Comparison of ENCODE assay signal across 13 cellular contexts in the genomic region with DNA sequence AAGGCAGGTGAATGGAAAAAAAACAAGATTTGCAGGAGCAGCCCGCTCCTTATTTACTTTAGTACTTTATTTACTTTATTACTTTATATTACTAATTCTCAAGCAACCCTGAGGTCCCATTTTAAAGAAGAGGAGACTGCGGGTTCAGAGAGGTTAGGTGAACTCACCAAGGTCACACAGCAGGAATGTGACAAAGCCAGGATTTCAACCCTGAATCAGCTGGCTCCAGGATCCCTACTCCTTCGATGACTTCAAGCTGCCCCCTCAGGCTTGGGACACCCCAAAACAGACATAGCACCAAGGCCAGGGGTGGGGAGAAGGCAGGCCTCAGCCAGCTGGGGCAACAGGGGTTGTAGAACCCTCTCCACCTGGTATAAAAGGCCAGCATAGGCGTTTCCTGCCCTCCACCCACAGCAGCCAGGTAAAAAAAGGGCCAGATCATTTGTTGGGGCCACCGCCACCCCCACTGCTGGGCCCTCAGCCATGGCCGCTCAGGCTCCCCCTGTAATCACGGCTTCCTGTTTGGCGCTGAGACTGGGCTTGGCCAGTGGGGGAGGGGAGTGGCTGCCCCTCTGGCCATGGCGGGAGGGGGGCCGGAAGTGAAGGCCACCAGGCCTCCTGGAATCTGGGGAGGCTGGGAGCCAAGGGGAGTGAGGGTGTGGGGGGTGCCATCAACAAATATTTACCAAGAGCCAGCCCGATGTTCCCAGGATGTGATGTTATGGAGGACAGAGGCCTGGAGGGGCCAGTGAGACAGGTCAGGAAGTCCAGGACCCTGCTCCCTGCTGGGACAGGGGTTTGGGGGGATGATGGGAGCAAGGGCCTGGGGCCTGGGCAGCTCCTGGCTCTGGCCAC. TPM values are rescaled to one million over a fixed set of nuclear protein-coding genes. Genes with fewer than 3 reads are reported as not detected.
DNase-seq lines count a peak whose midpoint lies in the region; ATAC-seq and TF ChIP-seq lines count a peak whose summit lies in the region.
"Had no signal": no experiment of that assay in that cellular context is flagged by ENCODE, and none has a peak within 500 bp of the region (broad histone marks: within the 10 kb centered on the region; RNA-seq: fewer than 3 reads in every experiment).

No MANE protein-coding gene starts in this region.

- no peak overlapping the region for H3K9ac ChIP-seq in endodermal cell (ENCODE audit: extremely low read depth, low read length, poor library complexity, severe bottlenecking)

- no peak for TF ChIP-seq CTCF in Peyer's patch (IDR thresholded peaks at IDR 0.05)
- TF ChIP-seq CTCF in endodermal cell (conservative IDR thresholded peaks at IDR 0.05): no peak
- TF ChIP-seq CTCF in lung (IDR thresholded peaks at IDR 0.05; ENCODE audit: control extremely low read depth, extremely low read depth): no peak
- TF ChIP-seq CTCF in thyroid gland (IDR thresholded peaks at IDR 0.05): no peak

- DNase-seq in Peyer's patch (no peak), endodermal cell (no peak), lung (ENCODE audit: low spot score) (no peak), thyroid gland (no peak), NCI-H187 treated with DMSO at 0.1 percent for 48 hours (lab: John Stamatoyannopoulos, UW) (no peak), KG1 (lab: John Stamatoyannopoulos, UW) (no peak), DMS79 (lab: John Stamatoyannopoulos, UW) (no peak), germinal center (ENCODE audit: low spot score) (no peak)
- DNase-seq: Caco-2, islet precursor cell, NCI-H1694, T-helper 9 cell had no signal

- H3K9me3 ChIP-seq in Peyer's patch: no peaks in the 10 kb centered on the region
- H3K9me3 ChIP-seq in endodermal cell (ENCODE audit: control insufficient read depth, low read length): no peaks in the 10 kb centered on the region
- H3K9me3 ChIP-seq in lung (ENCODE audit: control insufficient read depth in 2 of 2, insufficient read depth in 1 of 2, low read length in 1 of 2): peaks cover 0 to 2% of the 10 kb centered on the region in 2 donors
- H3K9me3 ChIP-seq in thyroid gland: no peaks in the 10 kb centered on the region
- H3K9me3 ChIP-seq: Caco-2 had no signal

- H3K4me1 ChIP-seq in Peyer's patch (peaks cover 0 to 30% (median 0%) of the 10 kb centered on the region in 4 donors), endodermal cell (ENCODE audit: control insufficient read depth, insufficient read depth, low read length) (peaks cover 4% of the 10 kb centered on the region), lung (ENCODE audit: control insufficient read depth in 2 of 2, insufficient read depth in 2 of 2, low read length in 2 of 2) (peaks cover 0 to 26% of the 10 kb centered on the region in 2 donors), thyroid gland (peaks cover 7 to 14% of the 10 kb centered on the region in 2 donors)
- H3K4me1 ChIP-seq: Caco-2 had no signal

- H3K4me3 ChIP-seq in Peyer's patch: no peak overlapping the region
- no peak overlapping the region for H3K4me3 ChIP-seq in endodermal cell (ENCODE audit: low read length)
- H3K4me3 ChIP-seq in lung: no peak overlapping the region
- no peak overlapping the region for H3K4me3 ChIP-seq in thyroid gland (replicated peaks in 1 of 3)

- H3K27me3 ChIP-seq in Peyer's patch: no peaks in the 10 kb centered on the region
- no peaks in the 10 kb centered on the region for H3K27me3 ChIP-seq in endodermal cell (ENCODE audit: control insufficient read depth, insufficient read depth, low read length, poor library complexity, severe bottlenecking)
- no peaks in the 10 kb centered on the region for H3K27me3 ChIP-seq in lung (ENCODE audit: control insufficient read depth, insufficient read depth)
- H3K27me3 ChIP-seq in thyroid gland: no peaks in the 10 kb centered on the region

- no peaks in the 10 kb centered on the region for H3K27me3 Mint-ChIP-seq in endodermal cell (ENCODE audit: insufficient read depth)

- no peak overlapping the region for H3K4me3 Mint-ChIP-seq in endodermal cell

- H3K36me3 ChIP-seq in Peyer's patch: no peaks in the 10 kb centered on the region
- H3K36me3 ChIP-seq in endodermal cell (ENCODE audit: control insufficient read depth, insufficient read depth, low read length): no peaks in the 10 kb centered on the region
- no peaks in the 10 kb centered on the region for H3K36me3 ChIP-seq in lung (ENCODE audit: control insufficient read depth in 2 of 2, insufficient read depth in 2 of 2, low read length in 2 of 2)
- H3K36me3 ChIP-seq in thyroid gland: no peaks in the 10 kb centered on the region

- no peak for ATAC-seq in lung (ENCODE audit: insufficient read depth, low FRiP score)

- intact Hi-C loops in thyroid gland (cut with DNase I): no loop called here

- 75 to 81% methylated on average over 2 to 11 of the region's 11 CpGs for WGBS in endodermal cell (ENCODE audit: insufficient coverage in 1 of 2, insufficient read length in 1 of 2), 2 experiments
- 39 to 51% methylated on average over 10 to 11 of the region's 11 CpGs for WGBS in lung, 2 donors
- WGBS in thyroid gland, 2 donors: 65 to 84% methylated on average over 11 of the region's 11 CpGs

- peaks cover 34% of the 10 kb centered on the region for H3K4me1 Mint-ChIP-seq in endodermal cell

- peak overlapping the region; percentile 30 for H3K27ac Mint-ChIP-seq in endodermal cell

- H3K36me3 Mint-ChIP-seq in endodermal cell (ENCODE audit: low read depth): peaks cover 3% of the 10 kb centered on the region

- peak overlapping the region in 3 of 4 donors; percentile 25 to 72 (median 61) for H3K27ac ChIP-seq in Peyer's patch
- H3K27ac ChIP-seq in endodermal cell (ENCODE audit: low read depth, low read length): no peak overlapping the region
- peak overlapping the region; percentile 5 to 74 for H3K27ac ChIP-seq in lung (ENCODE audit: low read depth in 1 of 2, low read length in 1 of 2)
- H3K27ac ChIP-seq in thyroid gland: peak overlapping the region in 2 of 3 donors; percentile 28 to 63
- H3K27ac ChIP-seq: epithelial cell of prostate had no signal

- no peak for TF ChIP-seq POLR2A in Peyer's patch (IDR thresholded peaks at IDR 0.05)
- no peak for TF ChIP-seq POLR2A in thyroid gland (IDR thresholded peaks at IDR 0.05)

- H3K9me3 Mint-ChIP-seq in endodermal cell: no peaks in the 10 kb centered on the region

RNA-seq across cellular contexts. Expression of a gene that starts 6.5 kb away (rescaled TPM):
- total RNA-seq in Peyer's patch: 10 to 100 TPM in 1 of 4 donors, 1 to 10 TPM in 3; 4.6 to 12.4 (median 8.9) TPM
- 100 to 1,000 TPM in 1 of 2 donors, 10 to 100 TPM in 1; 94.1 to 143 TPM for total RNA-seq in endodermal cell
- polyA plus RNA-seq in endodermal cell (2013, experiment 1 of 2): 94.6 TPM
- polyA plus RNA-seq in endodermal cell (2013, experiment 2 of 2): 84.7 TPM
- 10 to 100 TPM; 23.9 to 41.8 TPM for total RNA-seq in lung
- polyA plus RNA-seq in lung: 10 to 100 TPM; 21.2 to 23.5 TPM
- 10 to 100 TPM; 13.2 to 19.5 (median 15.9) TPM for total RNA-seq in thyroid gland
